In the genomic region with DNA sequence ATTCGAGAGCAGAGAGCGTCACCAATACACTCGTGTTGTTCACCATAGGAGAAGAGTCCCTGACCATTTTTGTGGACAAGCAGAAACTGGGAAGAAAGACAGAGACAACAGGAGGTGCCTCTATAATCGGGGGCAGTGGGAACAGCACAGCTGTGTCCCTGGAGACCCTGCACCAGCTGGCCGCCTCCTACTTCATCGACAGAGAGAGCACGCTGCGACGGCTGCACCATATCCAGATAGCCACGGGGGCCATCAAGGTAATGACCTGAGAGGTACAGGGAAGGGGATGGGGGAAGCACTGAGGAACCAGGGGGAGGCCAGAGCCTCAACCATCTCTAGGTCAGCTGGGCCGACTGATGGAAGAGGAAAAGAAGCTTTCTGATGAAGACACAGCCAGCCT, we compare ENCODE assay signal across 25 cellular contexts.
"Had no signal": no experiment of that assay in that cellular context is flagged by ENCODE, and none has a peak within 500 bp of the region (broad histone marks: within the 10 kb centered on the region; RNA-seq: fewer than 3 reads in every experiment).

No MANE protein-coding gene starts in this region.

- H3K27ac ChIP-seq: ascending aorta, coronary artery, hepatocyte, skin epidermis, upper lobe of right lung had no signal

- H3K27me3 ChIP-seq: adrenal gland, ascending aorta, cardiac muscle cell, dorsolateral prefrontal cortex, hepatocyte, tibial artery, upper lobe of right lung had no signal

- H3K4me3 ChIP-seq: ascending aorta, cardiac muscle cell, coronary artery, dorsolateral prefrontal cortex, hepatocyte, left ventricle myocardium inferior, lung, mucosa of descending colon, skin epidermis, upper lobe of right lung had no signal

- DNase-seq: activated B cell treated with CpG ODN at 0.5 μM for 24 hours; activated CD4-positive, alpha-beta T cell treated with anti-CD3 and anti-CD28 coated beads, Interleukin-2, amount 50 U/mL, for 1 hour; activated CD8-positive, alpha-beta T cell treated with anti-CD3 and anti-CD28 coated beads for 36 hours; activated T-cell treated with anti-CD3 and anti-CD28 coated beads, Interleukin-2, amount 50 U/mL, for 4 hours; dorsolateral prefrontal cortex; effector memory CD4-positive, alpha-beta T cell; left ventricle myocardium inferior; mucosa of descending colon; posterior cingulate gyrus; stimulated activated CD4-positive, alpha-beta T cell treated with anti-CD3 and anti-CD28 coated beads, Interleukin-4, amount 100 ng/mL, for 4 hours; stimulated activated CD8-positive, alpha-beta memory T cell treated with anti-CD3 and anti-CD28 coated beads, Interleukin-4, amount 100 ng/mL, for 48 hours; stimulated activated naive CD8-positive, alpha-beta T cell treated with anti-CD3 and anti-CD28 coated beads, Interleukin-15, amount 100 ng/mL, for 72 hours; T-cell; tibial artery; upper lobe of right lung had no signal

- H3K4me2 ChIP-seq: hepatocyte had no signal

- H3K9me3 ChIP-seq: adrenal gland, ascending aorta, left ventricle myocardium inferior, mucosa of descending colon, tibial artery, upper lobe of right lung had no signal

- H2AFZ ChIP-seq: hepatocyte had no signal

- ATAC-seq: activated CD8-positive, alpha-beta T cell treated with anti-CD3 and anti-CD28 coated beads for 36 hours; activated naive CD4-positive, alpha-beta T cell treated with anti-CD3 and anti-CD28 coated beads, Interleukin-2, amount 50 U/mL, for 72 hours; activated T-cell treated with anti-CD3 and anti-CD28 coated beads, Interleukin-2, amount 50 U/mL, for 4 hours; activated T-helper 17 cell treated with anti-CD3 and anti-CD28 coated beads, Interleukin-2, amount 50 U/mL, for 72 hours; stimulated activated memory B cell treated with anti-CD40 and anti-IgM and Interleukin-4, amounts not matched to agents 10 μg/mL and 1 μg/mL and 100 μg/mL, for 72 hours; stimulated activated naive CD8-positive, alpha-beta T cell treated with anti-CD3 and anti-CD28 coated beads, Interleukin-15, amount 100 ng/mL, for 72 hours; T-cell had no signal

- H3K4me1 ChIP-seq: ascending aorta had no signal

- H3K36me3 ChIP-seq: adrenal gland, ascending aorta, cardiac muscle cell, left ventricle myocardium inferior, tibial artery, upper lobe of right lung had no signal
